ENCODE assay signal across 29 cellular contexts in genomic region chr11:125431009-125431408, GRCh38.
"Had no signal": no experiment of that assay in that cellular context is flagged by ENCODE, and none has a peak within 500 bp of the region (broad histone marks: within the 10 kb centered on the region; RNA-seq: fewer than 3 reads in every experiment).

No MANE protein-coding gene starts in this region.

- H3K9me3 ChIP-seq: lower lobe of right lung, pancreas, prostate gland, stomach, thoracic aorta, tibial artery, upper lobe of right lung had no signal

- H3K9me3 Mint-ChIP-seq: mesothelial cell of epicardium; naive B cell; natural killer cell; nephron progenitor cell; stimulated activated naive B cell treated with anti-CD40 and anti-IgM and Interleukin-4, amounts not matched to agents 10 μg/mL and 1 μg/mL and 100 μg/mL, for 72 hours had no signal

- H3K27ac Mint-ChIP-seq: mesothelial cell of epicardium; naive B cell; natural killer cell; nephron progenitor cell; stimulated activated naive B cell treated with anti-CD40 and anti-IgM and Interleukin-4, amounts not matched to agents 10 μg/mL and 1 μg/mL and 100 μg/mL, for 72 hours had no signal

- H3K4me1 ChIP-seq: lower lobe of right lung, pancreas, prostate gland, stomach, upper lobe of right lung had no signal

- H3K36me3 Mint-ChIP-seq: mesothelial cell of epicardium; naive B cell; natural killer cell; stimulated activated naive B cell treated with anti-CD40 and anti-IgM and Interleukin-4, amounts not matched to agents 10 μg/mL and 1 μg/mL and 100 μg/mL, for 72 hours had no signal

- H3K4me3 ChIP-seq: hepatocyte, lower lobe of right lung, pancreas, prostate gland, skin epidermis, stomach, thoracic aorta, tibial artery, upper lobe of right lung had no signal

- FAIRE-seq: keratinocyte, pancreas, urothelium cell line had no signal

- H3K4me2 ChIP-seq: hepatocyte had no signal

- H3K79me2 ChIP-seq: hepatocyte had no signal

- H3K27ac ChIP-seq: hepatocyte, lower lobe of right lung, pancreas, prostate gland, skin epidermis, stomach, thoracic aorta, tibial artery, upper lobe of right lung had no signal

- DNase-seq: kidney glomerular epithelial cell; left cardiac atrium; lower lobe of right lung; mammary epithelial cell; mesenchymal stem cell; naive B cell; natural killer cell; nephron progenitor cell; nucleus accumbens; retina; right cardiac atrium; stimulated activated CD4-positive, alpha-beta T cell treated with anti-CD3 and anti-CD28 coated beads, Interleukin-12 subunit alpha, Interleukin-12 subunit beta, amount 100 ng/mL, for 4 hours; stimulated activated CD4-positive, alpha-beta T cell treated with anti-CD3 and anti-CD28 coated beads, Interleukin-15, amount 100 ng/mL, for 24 hours; stimulated activated CD4-positive, alpha-beta T cell treated with anti-CD3 and anti-CD28 coated beads, Interleukin-2, amount 100 ng/mL, for 24 hours; stimulated activated CD4-positive, alpha-beta T cell treated with anti-CD3 and anti-CD28 coated beads, Interleukin-4, amount 100 ng/mL, for 1 hour; stimulated activated naive B cell treated with anti-CD40 and anti-IgM and Interleukin-4, amounts not matched to agents 10 μg/mL and 1 μg/mL and 100 μg/mL, for 72 hours; stimulated activated naive CD8-positive, alpha-beta T cell treated with anti-CD3 and anti-CD28 coated beads, Interleukin-15, Interleukin-2, amounts not matched to agents 100 U/mL and 50 U/mL, for 24 hours; stomach; tibial artery; trophoblast cell had no signal

- H2AFZ ChIP-seq: hepatocyte had no signal

- H3K4me3 Mint-ChIP-seq: mesothelial cell of epicardium; naive B cell; natural killer cell; nephron progenitor cell; stimulated activated naive B cell treated with anti-CD40 and anti-IgM and Interleukin-4, amounts not matched to agents 10 μg/mL and 1 μg/mL and 100 μg/mL, for 72 hours had no signal

- H3K36me3 ChIP-seq: lower lobe of right lung, pancreas, prostate gland, upper lobe of right lung had no signal

- H3K27me3 ChIP-seq: hepatocyte, pancreas, stomach, tibial artery, upper lobe of right lung had no signal
